In genomic region chr21:39215078-39215477, GRCh38 we compare ENCODE assay signal across 25 cellular contexts.
"Had no signal": no experiment of that assay in that cellular context is flagged by ENCODE, and none has a peak within 500 bp of the region (broad histone marks: within the 10 kb centered on the region; RNA-seq: fewer than 3 reads in every experiment).

No MANE protein-coding gene starts in this region.

- H3K27ac Mint-ChIP-seq: dendritic cell treated with granulocyte-macrophage colony-stimulating factor and Interleukin-4, amounts not matched to agents 40 ng/mL and 50 ng/mL, for 4 days; endodermal cell; mesothelial cell of epicardium had no signal

- FAIRE-seq: keratinocyte had no signal

- H3K9me3 Mint-ChIP-seq: dendritic cell treated with granulocyte-macrophage colony-stimulating factor and Interleukin-4, amounts not matched to agents 40 ng/mL and 50 ng/mL, for 4 days; effector memory CD8-positive, alpha-beta T cell; endodermal cell; mesothelial cell of epicardium had no signal

- H3K36me3 ChIP-seq: colonic mucosa had no signal

- H3K27me3 ChIP-seq: colonic mucosa, esophagus squamous epithelium, gastrocnemius medialis, heart right ventricle, left lung had no signal

- ATAC-seq: effector memory CD8-positive, alpha-beta T cell; esophagus mucosa; gastrocnemius medialis; left cardiac atrium; left lung; left ventricle myocardium superior; lower lobe of right lung; mucosa of descending colon had no signal

- H3K4me3 ChIP-seq: colonic mucosa, esophagus squamous epithelium, gastrocnemius medialis, heart right ventricle, left lung, lower lobe of right lung, mucosa of descending colon had no signal

- H3K27ac ChIP-seq: colonic mucosa, epithelial cell of prostate, esophagus squamous epithelium, gastrocnemius medialis, heart right ventricle, left lung, lower lobe of right lung had no signal

- H3K4me1 Mint-ChIP-seq: mesothelial cell of epicardium had no signal

- DNase-seq: colonic mucosa; cortex of kidney; effector CD8-positive, alpha-beta T cell; effector memory CD8-positive, alpha-beta T cell; endodermal cell; erythroblast; esophagus squamous epithelium; foreskin fibroblast; foreskin melanocyte; gastrocnemius medialis; glutamatergic neuron; head of caudate nucleus; heart right ventricle; hippocampal formation; left cardiac atrium; left lung; left ventricle myocardium superior; lower lobe of right lung; mesenchymal stem cell; mucosa of descending colon had no signal

- H3K4me1 ChIP-seq: colonic mucosa, esophagus squamous epithelium, gastrocnemius medialis, left lung, lower lobe of right lung had no signal

- H3K4me3 Mint-ChIP-seq: dendritic cell treated with granulocyte-macrophage colony-stimulating factor and Interleukin-4, amounts not matched to agents 40 ng/mL and 50 ng/mL, for 4 days; effector memory CD8-positive, alpha-beta T cell; endodermal cell; mesothelial cell of epicardium had no signal

- H3K27me3 Mint-ChIP-seq: dendritic cell treated with granulocyte-macrophage colony-stimulating factor and Interleukin-4, amounts not matched to agents 40 ng/mL and 50 ng/mL, for 4 days; effector memory CD8-positive, alpha-beta T cell had no signal

- H3K9me3 ChIP-seq: colonic mucosa, esophagus squamous epithelium, gastrocnemius medialis, heart right ventricle, left lung, lower lobe of right lung, mucosa of descending colon had no signal
